Comparison of ENCODE assay signal across 13 cellular contexts in the genomic region with DNA sequence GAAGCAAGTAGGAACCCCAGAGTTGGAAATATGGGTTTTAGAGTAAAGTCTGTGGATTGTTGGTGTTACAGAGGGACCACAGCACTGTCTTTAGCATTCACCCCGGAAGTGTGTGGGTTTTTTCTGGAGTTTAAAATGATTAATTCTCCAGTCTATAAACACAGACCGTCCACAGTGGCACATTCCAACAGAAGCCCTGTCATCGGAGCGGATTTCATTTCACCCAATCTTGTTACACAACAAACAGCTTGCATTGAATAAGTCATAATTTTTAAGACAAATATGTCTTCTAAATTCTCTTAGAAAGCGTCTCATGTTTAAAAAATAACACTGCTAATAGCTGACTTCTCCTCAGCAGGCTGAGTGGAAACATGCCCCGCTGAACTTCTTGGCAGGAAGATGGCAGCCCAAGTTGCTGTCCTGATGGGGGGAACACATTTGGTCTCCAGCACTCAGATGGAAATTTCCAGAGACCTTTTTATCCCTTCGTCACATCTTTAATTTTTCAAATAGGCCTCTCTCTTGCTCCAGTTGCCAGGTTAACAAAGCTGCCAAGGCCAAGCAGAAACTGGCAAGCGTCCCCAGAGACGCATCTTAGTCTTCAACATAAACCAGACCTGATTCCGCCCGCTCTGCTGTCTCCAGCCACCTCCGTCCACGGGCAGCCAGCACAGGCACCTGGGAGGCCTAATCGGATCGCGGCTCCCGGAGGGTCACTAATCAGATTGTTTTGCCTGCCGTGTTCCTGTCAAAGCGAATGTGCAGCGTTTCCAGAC. TPM values are rescaled to one million over a fixed set of nuclear protein-coding genes. Genes with fewer than 3 reads are reported as not detected.
DNase-seq lines count a peak whose midpoint lies in the region; ATAC-seq and TF ChIP-seq lines count a peak whose summit lies in the region.
"Had no signal": no experiment of that assay in that cellular context is flagged by ENCODE, and none has a peak within 500 bp of the region (broad histone marks: within the 10 kb centered on the region; RNA-seq: fewer than 3 reads in every experiment).

No MANE protein-coding gene starts in this region.

- H3K27me3 ChIP-seq in stomach = peaks cover 0 to 11% (median 0%) of the 10 kb centered on the region in 3 donors
- no peaks in the 10 kb centered on the region for H3K27me3 ChIP-seq in prostate gland (replicated peaks; ENCODE audit: insufficient read depth)

- POLR2A ChIA-PET in activated CD4-positive, alpha-beta memory T cell treated with anti-CD3 and anti-CD28 coated beads for 36 hours (lab: Charles Lee) = no interaction called here

- TF ChIP-seq CTCF in stomach (IDR thresholded peaks at IDR 0.05) = no peak
- no peak for TF ChIP-seq CTCF in prostate gland (IDR thresholded peaks at IDR 0.05)
- TF ChIP-seq CTCF in type B pancreatic cell (conservative IDR thresholded peaks at IDR 0.05) = no peak

- TF ChIP-seq POLR2A in stomach (IDR thresholded peaks at IDR 0.05) (no peak), prostate gland (IDR thresholded peaks at IDR 0.05) (no peak)

- no peaks in the 10 kb centered on the region for H3K36me3 ChIP-seq in stomach
- H3K36me3 ChIP-seq in prostate gland = no peaks in the 10 kb centered on the region

- peaks cover 0 to 15% (median 0%) of the 10 kb centered on the region in 4 donors for H3K4me1 ChIP-seq in stomach
- no peaks in the 10 kb centered on the region for H3K4me1 ChIP-seq in prostate gland (replicated peaks)

- H3K9me3 Mint-ChIP-seq in type B pancreatic cell = no peaks in the 10 kb centered on the region
- H3K9me3 Mint-ChIP-seq in activated CD4-positive, alpha-beta memory T cell treated with anti-CD3 and anti-CD28 coated beads for 36 hours = no peaks in the 10 kb centered on the region

- TF ChIP-seq EP300 in stomach (IDR thresholded peaks at IDR 0.05) = no peak

- H3K4me3 ChIP-seq in stomach (no peak overlapping the region), prostate gland (no peak overlapping the region)

- peak; percentile 81 for ATAC-seq in SK-N-SH treated with all-trans-retinoic acid at 6 μM for 48 hours
- ATAC-seq in GM18907 (IDR thresholded peaks at IDR 0.05; ENCODE audit: unreplicated experiment) = no peak

- no peaks in the 10 kb centered on the region for H3K9me3 ChIP-seq in stomach
- no peaks in the 10 kb centered on the region for H3K9me3 ChIP-seq in prostate gland

- peaks cover 24% of the 10 kb centered on the region for H3K27me3 Mint-ChIP-seq in type B pancreatic cell
- peaks cover 1% of the 10 kb centered on the region for H3K27me3 Mint-ChIP-seq in activated CD4-positive, alpha-beta memory T cell treated with anti-CD3 and anti-CD28 coated beads for 36 hours

- H3K27ac ChIP-seq in stomach (peak overlapping the region in 3 of 5 donors; percentile 41 to 70 (median 66)), prostate gland (no peak overlapping the region)

- H3K4me3 Mint-ChIP-seq in type B pancreatic cell = no peak overlapping the region
- H3K4me3 Mint-ChIP-seq in activated CD4-positive, alpha-beta memory T cell treated with anti-CD3 and anti-CD28 coated beads for 36 hours = no peak overlapping the region

- DNase-seq in G401 (ENCODE audit: low spot score) = peak; percentile 83
- peak; percentile 65 for DNase-seq in hepatic stellate cell (ENCODE audit: low spot score)
- peak; percentile 24 for DNase-seq in stomach
- no peak for DNase-seq in prostate gland (ENCODE audit: low spot score)
- DNase-seq in type B pancreatic cell (ENCODE audit: extremely low spot score, unreplicated experiment) = no peak
- DNase-seq in activated CD4-positive, alpha-beta memory T cell treated with anti-CD3 and anti-CD28 coated beads for 36 hours = no peak
- DNase-seq: dermis blood vessel endothelial cell, foreskin melanocyte, NCI-H1417 treated with DMSO at 0.1 percent for 48 hours, NCI-H774, Right ventricle myocardium superior had no signal

- intact Hi-C loops in stomach (cut with DNase I; ENCODE audit: low total_unique reads) = no loop called here
- intact Hi-C loops in prostate gland (cut with DNase I) = no loop called here
- intact Hi-C loops in activated CD4-positive, alpha-beta memory T cell treated with anti-CD3 and anti-CD28 coated beads for 36 hours (cut with micrococcal nuclease) = no loop called here

- no peaks in the 10 kb centered on the region for H3K36me3 Mint-ChIP-seq in type B pancreatic cell
- H3K36me3 Mint-ChIP-seq in activated CD4-positive, alpha-beta memory T cell treated with anti-CD3 and anti-CD28 coated beads for 36 hours = no peaks in the 10 kb centered on the region

- WGBS in stomach, 5 donors = 52 to 61% (median 58%) methylated on average over 20 of the region's 20 CpGs
- WGBS in prostate gland = 49% methylated on average over 20 of the region's 20 CpGs

- H3K4me1 Mint-ChIP-seq in type B pancreatic cell (ENCODE audit: unreplicated experiment) = peaks cover 25% of the 10 kb centered on the region
- H3K4me1 Mint-ChIP-seq in activated CD4-positive, alpha-beta memory T cell treated with anti-CD3 and anti-CD28 coated beads for 36 hours (ENCODE audit: low read depth) = no peaks in the 10 kb centered on the region

- in situ Hi-C loops in G401 (cut with HindIII; ENCODE audit: low sequenced_read_pairs) = no loop called here

- CTCF ChIA-PET in activated CD4-positive, alpha-beta memory T cell treated with anti-CD3 and anti-CD28 coated beads for 36 hours (lab: Charles Lee) = no interaction called here

- H3K27ac Mint-ChIP-seq in type B pancreatic cell = no peak overlapping the region
- H3K27ac Mint-ChIP-seq in activated CD4-positive, alpha-beta memory T cell treated with anti-CD3 and anti-CD28 coated beads for 36 hours = no peak overlapping the region

TF ChIP-seq in SK-N-SH treated with all-trans-retinoic acid at 6 μM for 48 hours, 23 proteins besides CTCF, POLR2A, EP300 and RAD21 (continues in another document):
- TF ChIP-seq CREB5 (CRISPR knock-in tag; IDR thresholded peaks at IDR 0.05; ENCODE audit: low read depth) (no peak), ARNTL (CRISPR knock-in tag; IDR thresholded peaks at IDR 0.05; ENCODE audit: borderline replicate concordance, low read depth) (no peak), ZC3H10 (CRISPR knock-in tag; IDR thresholded peaks at IDR 0.05) (no peak), ZNF8 (CRISPR knock-in tag; IDR thresholded peaks at IDR 0.05) (no peak)
- TF ChIP-seq, protein P1, sequence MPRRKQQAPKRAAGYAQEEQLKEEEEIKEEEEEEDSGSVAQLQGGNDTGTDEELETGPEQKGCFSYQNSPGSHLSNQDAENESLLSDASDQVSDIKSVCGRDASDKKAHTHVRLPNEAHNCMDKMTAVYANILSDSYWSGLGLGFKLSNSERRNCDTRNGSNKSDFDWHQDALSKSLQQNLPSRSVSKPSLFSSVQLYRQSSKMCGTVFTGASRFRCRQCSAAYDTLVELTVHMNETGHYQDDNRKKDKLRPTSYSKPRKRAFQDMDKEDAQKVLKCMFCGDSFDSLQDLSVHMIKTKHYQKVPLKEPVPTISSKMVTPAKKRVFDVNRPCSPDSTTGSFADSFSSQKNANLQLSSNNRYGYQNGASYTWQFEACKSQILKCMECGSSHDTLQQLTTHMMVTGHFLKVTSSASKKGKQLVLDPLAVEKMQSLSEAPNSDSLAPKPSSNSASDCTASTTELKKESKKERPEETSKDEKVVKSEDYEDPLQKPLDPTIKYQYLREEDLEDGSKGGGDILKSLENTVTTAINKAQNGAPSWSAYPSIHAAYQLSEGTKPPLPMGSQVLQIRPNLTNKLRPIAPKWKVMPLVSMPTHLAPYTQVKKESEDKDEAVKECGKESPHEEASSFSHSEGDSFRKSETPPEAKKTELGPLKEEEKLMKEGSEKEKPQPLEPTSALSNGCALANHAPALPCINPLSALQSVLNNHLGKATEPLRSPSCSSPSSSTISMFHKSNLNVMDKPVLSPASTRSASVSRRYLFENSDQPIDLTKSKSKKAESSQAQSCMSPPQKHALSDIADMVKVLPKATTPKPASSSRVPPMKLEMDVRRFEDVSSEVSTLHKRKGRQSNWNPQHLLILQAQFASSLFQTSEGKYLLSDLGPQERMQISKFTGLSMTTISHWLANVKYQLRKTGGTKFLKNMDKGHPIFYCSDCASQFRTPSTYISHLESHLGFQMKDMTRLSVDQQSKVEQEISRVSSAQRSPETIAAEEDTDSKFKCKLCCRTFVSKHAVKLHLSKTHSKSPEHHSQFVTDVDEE (CRISPR knock-in tag; IDR thresholded peaks at IDR 0.05) = peak; percentile 76; the same call in 1 of the 2 replicates
- TF ChIP-seq, protein P2, sequence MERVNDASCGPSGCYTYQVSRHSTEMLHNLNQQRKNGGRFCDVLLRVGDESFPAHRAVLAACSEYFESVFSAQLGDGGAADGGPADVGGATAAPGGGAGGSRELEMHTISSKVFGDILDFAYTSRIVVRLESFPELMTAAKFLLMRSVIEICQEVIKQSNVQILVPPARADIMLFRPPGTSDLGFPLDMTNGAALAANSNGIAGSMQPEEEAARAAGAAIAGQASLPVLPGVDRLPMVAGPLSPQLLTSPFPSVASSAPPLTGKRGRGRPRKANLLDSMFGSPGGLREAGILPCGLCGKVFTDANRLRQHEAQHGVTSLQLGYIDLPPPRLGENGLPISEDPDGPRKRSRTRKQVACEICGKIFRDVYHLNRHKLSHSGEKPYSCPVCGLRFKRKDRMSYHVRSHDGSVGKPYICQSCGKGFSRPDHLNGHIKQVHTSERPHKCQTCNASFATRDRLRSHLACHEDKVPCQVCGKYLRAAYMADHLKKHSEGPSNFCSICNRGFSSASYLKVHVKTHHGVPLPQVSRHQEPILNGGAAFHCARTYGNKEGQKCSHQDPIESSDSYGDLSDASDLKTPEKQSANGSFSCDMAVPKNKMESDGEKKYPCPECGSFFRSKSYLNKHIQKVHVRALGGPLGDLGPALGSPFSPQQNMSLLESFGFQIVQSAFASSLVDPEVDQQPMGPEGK (CRISPR knock-in tag; IDR thresholded peaks at IDR 0.05; ENCODE audit: borderline replicate concordance) = no peak

RNA-seq across cellular contexts. Expression of gene SLC19A1, which starts 28.8 kb away (rescaled TPM):
- 15.4 and 15.9 TPM in 2 replicates for total RNA-seq in G401 (2014; rRNA removed; shearing (Covaris generic))
- total RNA-seq in stomach = 10 to 100 TPM in 1 of 5 donors, 1 to 10 TPM in 4; 3.1 to 23.3 (median 3.9) TPM
- 1 to 10 TPM; 2.9 to 9.9 (median 6.7) TPM for polyA plus RNA-seq in stomach
- 10 to 100 TPM; 12.2 to 15.5 TPM for total RNA-seq in prostate gland
- 10.6 and 28.2 TPM in 2 replicates for total RNA-seq in type B pancreatic cell (ENCODE audit: low replicate concordance)
- 10 to 100 TPM; 29.2 to 30.3 TPM for total RNA-seq in activated CD4-positive, alpha-beta memory T cell treated with anti-CD3 and anti-CD28 coated beads for 36 hours

Comparison
In these comparisons a context has a peak if more than half of its experiments do, and no peak if none do; other contexts are left out.
1. DNase-seq: peak in G401 (single experiment), hepatic stellate cell (single experiment) and stomach (single experiment); none in prostate gland (single experiment), type B pancreatic cell (single experiment) and activated CD4-positive, alpha-beta memory T cell treated with anti-CD3 and anti-CD28 coated beads for 36 hours (single experiment).
2. H3K27ac ChIP-seq: peak in stomach (3 of 5); none in prostate gland (0 of 2).